Comparison of ENCODE assay signal across 8 cellular contexts in genomic region chr2:197499594-197500502, GRCh38. TPM values are rescaled to one million over a fixed set of nuclear protein-coding genes. Genes with fewer than 3 reads are reported as not detected.
DNase-seq lines count a peak whose midpoint lies in the region; ATAC-seq, FAIRE-seq and TF ChIP-seq lines count a peak whose summit lies in the region.

HSPD1 (minus strand) TSS chr2:197499840; CDS start chr2:197498848, 992 bp downstream.
HSPE1 (plus strand) TSS chr2:197500379; CDS start chr2:197500437, 58 bp downstream.

- no peaks in the 10 kb centered on the region for H3K27me3 Mint-ChIP-seq in T-cell
- no peaks in the 10 kb centered on the region for H3K27me3 Mint-ChIP-seq in type B pancreatic cell

- ATAC-seq in HG02840 (IDR thresholded peaks at IDR 0.05; ENCODE audit: low FRiP score, unreplicated experiment) (peak; percentile 88), T-cell (replicated peaks in 1 of 4) (peak; percentile 80 to 90 (median 84))

- H3K4me1 Mint-ChIP-seq in T-cell (peaks cover 66 to 70% (median 67%) of the 10 kb centered on the region in 3 donors), type B pancreatic cell (ENCODE audit: unreplicated experiment) (peaks cover 38% of the 10 kb centered on the region)

- intact Hi-C loops in cardiac septum (cut with DNase I) = loop anchor here (1.0 to 10.0 kb wide), 6 partner anchors 15 to 575 kb away; partner anchors contain the start of genes COQ10B, MARS2, PGAP1 and SF3B1

- POLR2A ChIA-PET in T-cell (lab: Charles Lee) = interaction anchor here (0.5 to 2.7 kb wide), 19 partner anchors 9 to 301 kb away, joined by 3 to 36 read pairs (median 4); partner anchors contain the start of genes SF3B1 (in 2 of the 2), COQ10B (in 1 of the 2), MARS2 (in 1 of the 2) and MOB4 (in 1 of the 2)

- peak; percentile 84 for DNase-seq in GM12891 (ENCODE audit: insufficient read length, low spot score)
- DNase-seq in NCI-H1436 treated with DMSO at 0.1 percent for 48 hours (lab: John Stamatoyannopoulos, UW) = peak; percentile 76
- DNase-seq in T-cell = peak; percentile 91 to 96 (median 94)
- DNase-seq in cardiac septum (ENCODE audit: low spot score) = peak; percentile 98
- peak; percentile 100 for DNase-seq in pons (ENCODE audit: low spot score)
- peak; percentile 97 for DNase-seq in type B pancreatic cell (ENCODE audit: extremely low spot score, unreplicated experiment)

- H3K27ac Mint-ChIP-seq in T-cell (peak within 1 kb of the TSS; percentile 91 to 98), type B pancreatic cell (peak within 1 kb of the TSS; percentile 97)

- no peak for TF ChIP-seq CTCF in type B pancreatic cell (conservative IDR thresholded peaks at IDR 0.05)

- 0 to 1% (median 1%) methylated on average over 94 to 104 of the region's 104 CpGs for whole genome bisulfite sequencing in adipose tissue, 3 donors

- peak; percentile 98 for FAIRE-seq in GM12891 (lab: Jason Lieb, UNC)

- H3K9me3 Mint-ChIP-seq in T-cell (no peaks in the 10 kb centered on the region), type B pancreatic cell (no peaks in the 10 kb centered on the region)

- H3K36me3 Mint-ChIP-seq in T-cell (peaks cover 37% of the 10 kb centered on the region), type B pancreatic cell (peaks cover 38% of the 10 kb centered on the region)

- peak; percentile 96 for TF ChIP-seq POLR2A in GM12891 (IDR thresholded peaks at IDR 0.05; ENCODE audit: low read depth, low read length)

- CTCF ChIA-PET in T-cell (lab: Charles Lee) = interaction anchor here (0.6 to 1.6 kb wide), 8 partner anchors 13 to 892 kb away, joined by 3 to 4 read pairs (median 4); partner anchors contain the start of gene COQ10B (in 1 of the 2)

- H3K27ac ChIP-seq in adipose tissue (ENCODE audit: low read depth, low read length) = peak within 1 kb of the TSS; percentile 76

- peak within 1 kb of the TSS; percentile 92 to 97 (median 95) for H3K4me3 Mint-ChIP-seq in T-cell
- peak within 1 kb of the TSS; percentile 98 for H3K4me3 Mint-ChIP-seq in type B pancreatic cell

TF ChIP-seq in GM12891, 5 proteins besides CTCF, POLR2A, EP300 and RAD21:
- TF ChIP-seq POLR2AphosphoS5 (IDR thresholded peaks at IDR 0.05; ENCODE audit: low read depth, low read length) (peak; percentile 96), POU2F2 (IDR thresholded peaks at IDR 0.05; ENCODE audit: low read depth, low read length) (peak; percentile 60), SPI1 (IDR thresholded peaks at IDR 0.05; ENCODE audit: low read depth, low read length) (peak; percentile 70), PAX5 (IDR thresholded peaks at IDR 0.05; ENCODE audit: insufficient read depth, low read length, severe bottlenecking) (peak; percentile 52), TAF1 (IDR thresholded peaks at IDR 0.05; ENCODE audit: low read depth, low read length) (peak; percentile 95)

RNA-seq across cellular contexts. Expression of gene HSPD1, which starts in this region (rescaled TPM):
- 397 TPM for polyA plus RNA-seq in GM12891 (2012; ENCODE audit: low read depth, missing spikeins)
- total RNA-seq in T-cell = 100 to 1,000 TPM; 125 to 164 (median 130) TPM
- polyA plus RNA-seq in adipose tissue = 100 to 1,000 TPM; 199 to 314 (median 237) TPM
- 144 TPM for total RNA-seq in cardiac septum
- total RNA-seq in type B pancreatic cell (ENCODE audit: low replicate concordance) = 375 and 473 TPM in 2 replicates

RNA-seq across cellular contexts. Expression of gene HSPE1, which starts in this region (rescaled TPM):
- polyA plus RNA-seq in GM12891 (2012; ENCODE audit: low read depth, missing spikeins) = 366 TPM
- total RNA-seq in T-cell = 10 to 100 TPM; 49.9 to 72.7 (median 55.1) TPM
- polyA plus RNA-seq in adipose tissue = 100 to 1,000 TPM in 2 of 3 donors, 10 to 100 TPM in 1; 75.1 to 225 (median 199) TPM
- 88.3 TPM for total RNA-seq in cardiac septum
- 165 and 167 TPM in 2 replicates for total RNA-seq in type B pancreatic cell (ENCODE audit: low replicate concordance)

Comparison
In these comparisons a context has a peak if more than half of its experiments do, and no peak if none do; other contexts are left out.
1. Peak in every context shown above with its lines: DNase-seq, ATAC-seq and H3K27ac ChIP-seq.